27 cellular contexts compared by ENCODE assay signal in genomic region chr16:60932600-60932999, GRCh38.
"Had no signal": no experiment of that assay in that cellular context is flagged by ENCODE, and none has a peak within 500 bp of the region (broad histone marks: within the 10 kb centered on the region; RNA-seq: fewer than 3 reads in every experiment).

No MANE protein-coding gene starts in this region.

- H3K4me1 ChIP-seq: stomach, suprapubic skin, testis, thyroid gland, tibial artery, tibial nerve, transverse colon, upper lobe of left lung, upper lobe of right lung, uterus, vagina had no signal

- H3K36me3 ChIP-seq: stomach, suprapubic skin, thoracic aorta, thyroid gland, tibial artery, tibial nerve, transverse colon, upper lobe of left lung, upper lobe of right lung, uterus, vagina had no signal

- FAIRE-seq: urothelium cell line had no signal

- H3K27me3 ChIP-seq: stomach, suprapubic skin, testis, thyroid gland, tibial artery, tibial nerve, transverse colon, upper lobe of left lung, upper lobe of right lung, uterus, vagina had no signal

- H3K27ac ChIP-seq: stomach, suprapubic skin, testis, thoracic aorta, thyroid gland, tibial artery, tibial nerve, transverse colon, upper lobe of left lung, upper lobe of right lung, uterus, vagina had no signal

- ATAC-seq: stimulated activated effector memory CD8-positive, alpha-beta T cell treated with anti-CD3 and anti-CD28 coated beads, Interleukin-12 subunit alpha, Interleukin-12 subunit beta, amount 100 ng/mL, for 72 hours; stimulated activated memory B cell treated with anti-CD40 and anti-IgM and Interleukin-4, amounts not matched to agents 10 μg/mL and 1 μg/mL and 100 μg/mL, for 72 hours; stimulated activated naive B cell treated with anti-CD40 and anti-IgM and Interleukin-4, amounts not matched to agents 10 μg/mL and 1 μg/mL and 100 μg/mL, for 72 hours; stimulated activated naive CD8-positive, alpha-beta T cell treated with anti-CD3 and anti-CD28 coated beads, Interleukin-15, amount 100 ng/mL, for 72 hours; stimulated activated naive CD8-positive, alpha-beta T cell treated with anti-CD3 and anti-CD28 coated beads, Interleukin-15, Interleukin-2, amounts not matched to agents 100 U/mL and 50 U/mL, for 24 hours; upper lobe of right lung had no signal

- H3K9me3 ChIP-seq: suprapubic skin, testis, thoracic aorta, thyroid gland, tibial artery, tibial nerve, transverse colon, upper lobe of left lung, upper lobe of right lung, uterus, vagina had no signal

- H3K4me3 ChIP-seq: stomach, suprapubic skin, testis, thoracic aorta, thyroid gland, tibial artery, tibial nerve, transverse colon, upper lobe of left lung, upper lobe of right lung, uterus, vagina had no signal

- DNase-seq: stimulated activated CD4-positive, alpha-beta T cell treated with anti-CD3 and anti-CD28 coated beads, Interleukin-2, amount 100 ng/mL, for 48 hours; stimulated activated CD4-positive, alpha-beta T cell treated with anti-CD3 and anti-CD28 coated beads, Interleukin-4, amount 100 ng/mL, for 1 hour; stimulated activated CD4-positive, alpha-beta T cell treated with anti-CD3 and anti-CD28 coated beads, Interleukin-4, amount 100 ng/mL, for 24 hours; stimulated activated CD4-positive, alpha-beta T cell treated with anti-CD3 and anti-CD28 coated beads, Interleukin-4, amount 100 ng/mL, for 4 hours; stimulated activated CD8-positive, alpha-beta memory T cell treated with anti-CD3 and anti-CD28 coated beads, Interleukin-4, amount 100 ng/mL, for 48 hours; stimulated activated naive B cell treated with anti-CD40 and anti-IgM and Interleukin-4, amounts not matched to agents 10 μg/mL and 1 μg/mL and 100 μg/mL, for 72 hours; stimulated activated naive CD4-positive, alpha-beta T cell; stimulated activated naive CD4-positive, alpha-beta T cell treated with Interleukin-2 at 50 U/mL for 16 hours; stimulated activated naive CD8-positive, alpha-beta T cell treated with anti-CD3 and anti-CD28 coated beads, Interleukin-15, amount 100 ng/mL, for 72 hours; stimulated activated naive CD8-positive, alpha-beta T cell treated with anti-CD3 and anti-CD28 coated beads, Interleukin-15, Interleukin-2, amounts not matched to agents 100 U/mL and 50 U/mL, for 24 hours; stomach; substantia nigra; testis; thyroid gland; tibial artery; transverse colon; trophoblast cell; upper lobe of left lung; upper lobe of right lung; uterus had no signal
